Comparison of ENCODE assay signal across 17 cellular contexts in genomic region chr16:64380751-64381150, GRCh38.
DNase-seq lines count a peak whose midpoint lies in the region; ATAC-seq, FAIRE-seq and TF ChIP-seq lines count a peak whose summit lies in the region.
"Had no signal": no experiment of that assay in that cellular context is flagged by ENCODE, and none has a peak within 500 bp of the region (broad histone marks: within the 10 kb centered on the region; RNA-seq: fewer than 3 reads in every experiment).

No MANE protein-coding gene starts in this region.

- H3K36me3 ChIP-seq in HepG2 (replicated peaks in 1 of 2; ENCODE audit: control insufficient read depth in 1 of 2, insufficient read depth in 2 of 2, low read length in 2 of 2) (no peaks in the 10 kb centered on the region), right lobe of liver (no peaks in the 10 kb centered on the region)

- no TSS peak for BruUV-seq in HepG2 (replicated peaks; lab: Mats Ljungman, UMichigan)

- TF ChIP-seq RAD21 in HepG2 (CRISPR knock-in tag; IDR thresholded peaks at IDR 0.05): no peak

- H3K9ac ChIP-seq in HepG2 (ENCODE audit: insufficient read depth, low read depth, low read length): no peak overlapping the region

- 0% methylated on average over 3 of the region's 3 CpGs for WGBS in HepG2 (ENCODE audit: low lambda C conversion rate)
- no CpG with 5 or more reads among the region's 3 CpGs for WGBS in right lobe of liver (ENCODE audit: insufficient coverage, low coverage, low lambda C conversion rate, missing lambda C conversion rate)

- H3K9me3 ChIP-seq in HepG2 (ENCODE audit: low read length) (peaks cover 20% of the 10 kb centered on the region; the same call in 1 of the 2 replicates), right lobe of liver (no peaks in the 10 kb centered on the region)

- no peaks in the 10 kb centered on the region for H3K79me2 ChIP-seq in HepG2 (ENCODE audit: insufficient read depth, low read length)

- no peak overlapping the region for H3K4me3 Mint-ChIP-seq in nephron progenitor cell
- H3K4me3 Mint-ChIP-seq: CD4-positive, alpha-beta T cell had no signal

- no peak for DNase-seq in HepG2 (ENCODE audit: low spot score)
- DNase-seq in right lobe of liver: no peak
- DNase-seq in iPS DF 4.7 (ENCODE audit: extremely low read depth, low spot score): peak; percentile 3
- peak; percentile 8 for DNase-seq in nephron progenitor cell
- DNase-seq in cerebellar cortex (ENCODE audit: low spot score): no peak
- DNase-seq in Ammon's horn (ENCODE audit: low spot score): no peak
- no peak for DNase-seq in COR-L47 (lab: John Stamatoyannopoulos, UW)
- DNase-seq: 8988T; AML-193; C1 segment of cervical spinal cord; CD4-positive, alpha-beta T cell; DMS79; GOT3; IMR-90 had no signal

- FAIRE-seq in HepG2 (lab: Jason Lieb, UNC): no peak
- FAIRE-seq: GM12878 had no signal

- H2AFZ ChIP-seq in HepG2 (ENCODE audit: low read length): no peak overlapping the region

- H3K9me3 Mint-ChIP-seq in nephron progenitor cell: no peaks in the 10 kb centered on the region

- H3K4me1 Mint-ChIP-seq in nephron progenitor cell: no peaks in the 10 kb centered on the region

- TF ChIP-seq CTCF in HepG2 (CRISPR knock-in tag; IDR thresholded peaks at IDR 0.05) (no peak), right lobe of liver (IDR thresholded peaks at IDR 0.05) (no peak), nephron progenitor cell (IDR thresholded peaks at IDR 0.05) (no peak)

- H3K27me3 ChIP-seq in HepG2 (ENCODE audit: control insufficient read depth in 1 of 2, insufficient read depth in 2 of 2, low read length in 2 of 2) (no peaks in the 10 kb centered on the region), right lobe of liver (no peaks in the 10 kb centered on the region)

- H3K4me1 ChIP-seq in HepG2 (ENCODE audit: insufficient read depth, low read length) (no peaks in the 10 kb centered on the region), right lobe of liver (no peaks in the 10 kb centered on the region)

- intact Hi-C loops in HepG2 (cut with micrococcal nuclease; ENCODE audit: unreplicated experiment): no loop called here
- intact Hi-C loops in right lobe of liver (cut with DNase I): no loop called here

- H3K27ac Mint-ChIP-seq in nephron progenitor cell: no peak overlapping the region
- H3K27ac Mint-ChIP-seq: CD4-positive, alpha-beta T cell had no signal

- TF ChIP-seq POLR2A in HepG2 (IDR thresholded peaks at IDR 0.05; ENCODE audit: insufficient read depth in 1 of 2, low read depth in 2 of 2, low read length in 2 of 2) (no peak), right lobe of liver (IDR thresholded peaks at IDR 0.05) (no peak)

- H3K27me3 Mint-ChIP-seq in nephron progenitor cell (ENCODE audit: low read depth, poor library complexity): no peaks in the 10 kb centered on the region
- H3K27me3 Mint-ChIP-seq: CD4-positive, alpha-beta T cell had no signal

- no peak for TF ChIP-seq EP300 in HepG2 (IDR thresholded peaks at IDR 0.05; ENCODE audit: low read depth in 2 of 2, low read length in 2 of 2)
- TF ChIP-seq EP300 in HepG2 (CRISPR knock-in tag; IDR thresholded peaks at IDR 0.05; ENCODE audit: borderline replicate concordance): no peak

- POLR2A ChIA-PET in HepG2 (lab: Yijun Ruan, JAX): no interaction called here

- no peak overlapping the region for H3K4me3 ChIP-seq in HepG2 (replicated peaks in 1 of 3; ENCODE audit: insufficient read depth in 1 of 3, low read depth in 2 of 3, low read length in 3 of 3)
- H3K4me3 ChIP-seq in right lobe of liver: no peak overlapping the region
- H3K4me3 ChIP-seq: GM12878 had no signal

- in situ Hi-C loops in HepG2 (cut with HindIII; ENCODE audit: extremely low pct_ligation_motif_present, low pct_unique_long_range_greater_than_20kb): no loop called here

- H3K36me3 Mint-ChIP-seq in nephron progenitor cell (ENCODE audit: low read depth): no peaks in the 10 kb centered on the region

- no peak overlapping the region for H3K4me2 ChIP-seq in HepG2 (ENCODE audit: low read depth, low read length)

- ATAC-seq in HepG2 (peak; percentile 47), right lobe of liver (no peak)
- ATAC-seq in activated CD4-positive, CD25-positive, alpha-beta regulatory T cell treated with anti-CD3 and anti-CD28 coated beads, Interleukin-2, amount 50 U/mL, for 24 hours: no peak
- ATAC-seq: GM12878, HCT116 had no signal

- no peaks in the 10 kb centered on the region for H4K20me1 ChIP-seq in HepG2 (ENCODE audit: insufficient read depth, low read length)

- H3K27ac ChIP-seq in HepG2 (ENCODE audit: extremely low read length, insufficient read depth, low read length): no peak overlapping the region
- H3K27ac ChIP-seq in right lobe of liver: no peak overlapping the region

- CTCF ChIA-PET in HepG2 (lab: Yijun Ruan, JAX; ENCODE audit: low intra/inter-chr PET ratio, low total read pairs): no interaction called here

TF ChIP-seq in HepG2, 621 proteins besides CTCF, POLR2A, EP300 and RAD21:
- TF ChIP-seq ZNF44 (CRISPR knock-in tag; IDR thresholded peaks at IDR 0.05) (no peak), KDM5B (CRISPR knock-in tag; IDR thresholded peaks at IDR 0.05; ENCODE audit: borderline replicate concordance) (no peak), ZNF878 (CRISPR knock-in tag; IDR thresholded peaks at IDR 0.05) (no peak), MBD4 (IDR thresholded peaks at IDR 0.05; ENCODE audit: borderline replicate concordance, low read length) (no peak), ZNF547 (CRISPR knock-in tag; IDR thresholded peaks at IDR 0.05) (no peak), ZNF784 (CRISPR knock-in tag; IDR thresholded peaks at IDR 0.05; ENCODE audit: borderline replicate concordance) (no peak), ZFP90 (CRISPR knock-in tag; IDR thresholded peaks at IDR 0.05; ENCODE audit: borderline replicate concordance) (no peak), ZNF557 (CRISPR knock-in tag; IDR thresholded peaks at IDR 0.05) (no peak), DMAP1 (CRISPR knock-in tag; IDR thresholded peaks at IDR 0.05) (no peak), ZNF20 (CRISPR knock-in tag; IDR thresholded peaks at IDR 0.05) (no peak), LCORL (IDR thresholded peaks at IDR 0.05) (no peak), LCORL (CRISPR knock-in tag; IDR thresholded peaks at IDR 0.05) (no peak)

Comparison
In these comparisons a context has a peak if more than half of its experiments do, and no peak if none do; other contexts are left out.
1. DNase-seq: peak in iPS DF 4.7 (single experiment) and nephron progenitor cell (single experiment); none in HepG2 (single experiment), right lobe of liver (0 of 3), cerebellar cortex (single experiment), Ammon's horn (single experiment) and COR-L47 (single experiment).